8 cellular contexts compared by ENCODE assay signal in genomic region chr3:49358217-49358883, GRCh38. TPM values are rescaled to one million over a fixed set of nuclear protein-coding genes. Genes with fewer than 3 reads are reported as not detected.
DNase-seq lines count a peak whose midpoint lies in the region; ATAC-seq, FAIRE-seq and TF ChIP-seq lines count a peak whose summit lies in the region.

GPX1 (minus strand) TSS chr3:49358353; CDS start chr3:49358278, 75 bp downstream.

- DNase-seq in AG09309 (ENCODE audit: low read depth), result peak; percentile 80
- peak; percentile 89 for DNase-seq in NCI-H446 treated with DMSO at 0.1 percent for 48 hours (lab: John Stamatoyannopoulos, UW)
- peak; percentile 57 for DNase-seq in activated CD4-positive, alpha-beta T cell treated with anti-CD3 and anti-CD28 coated beads for 1 hour
- DNase-seq in chondrocyte (ENCODE audit: low spot score), result peak; percentile 96
- DNase-seq in kidney, result peak; percentile 99
- peak; percentile 56 to 64 for DNase-seq in stimulated activated CD4-positive, alpha-beta T cell treated with anti-CD3 and anti-CD28 coated beads, Interleukin-15, amount 100 ng/mL, for 1 hour (ENCODE audit: low read depth in 1 of 2, low spot score in 1 of 2)

- H3K4me1 Mint-ChIP-seq in chondrocyte (ENCODE audit: low read depth), result peaks cover 51% of the 10 kb centered on the region

- no peak for FAIRE-seq in kidney (lab: Jason Lieb, UNC)

- intact Hi-C loops in kidney (cut with DNase I), result no loop called here

- peaks cover 4 to 33% of the 10 kb centered on the region in 2 donors for H3K36me3 ChIP-seq in kidney (ENCODE audit: control insufficient read depth in 1 of 2, insufficient read depth in 2 of 2, low read length in 2 of 2)

- no peaks in the 10 kb centered on the region for H3K9me3 ChIP-seq in kidney (ENCODE audit: control insufficient read depth in 1 of 2, low read length in 2 of 2)

- H3K4me3 ChIP-seq in AG09309 (ENCODE audit: control insufficient read depth, low read depth, low read length) (peak within 1 kb of the TSS; percentile 68), kidney (ENCODE audit: low read length in 2 of 2) (peak within 1 kb of the TSS; percentile 90 to 98)

- peaks cover 28% of the 10 kb centered on the region for H3K36me3 Mint-ChIP-seq in chondrocyte (ENCODE audit: low read depth)

- no peaks in the 10 kb centered on the region for H3K9me3 Mint-ChIP-seq in chondrocyte (ENCODE audit: low read depth)

- peak within 1 kb of the TSS; percentile 82 for H3K4me3 Mint-ChIP-seq in chondrocyte (ENCODE audit: unreplicated experiment)

- H3K27ac Mint-ChIP-seq in chondrocyte (ENCODE audit: unreplicated experiment), result peak within 1 kb of the TSS; percentile 95

- TF ChIP-seq CTCF in AG09309 (IDR thresholded peaks at IDR 0.05; ENCODE audit: control insufficient read depth, insufficient read depth, low read depth, low read length, missing control alignments) (no peak), chondrocyte (IDR thresholded peaks at IDR 0.05) (no peak), kidney (IDR thresholded peaks at IDR 0.05; ENCODE audit: borderline replicate concordance, extremely low read depth, insufficient read depth) (no peak)

- ATAC-seq in GM19023 (IDR thresholded peaks at IDR 0.05; ENCODE audit: unreplicated experiment) (peak; percentile 89), HG03342 (IDR thresholded peaks at IDR 0.05; ENCODE audit: unreplicated experiment) (peak; percentile 71)

- peaks cover 9 to 16% of the 10 kb centered on the region in 2 donors for H3K4me1 ChIP-seq in kidney (ENCODE audit: control insufficient read depth in 1 of 2, insufficient read depth in 1 of 2, low read depth in 1 of 2, low read length in 2 of 2)

- H3K27me3 Mint-ChIP-seq in chondrocyte (ENCODE audit: low read depth), result no peaks in the 10 kb centered on the region

- H3K27ac ChIP-seq in kidney (ENCODE audit: low read depth in 2 of 2, low read length in 2 of 2), result peak within 1 kb of the TSS; percentile 87 to 89

- H3K9ac ChIP-seq in kidney (ENCODE audit: low read length in 2 of 2), result peak within 1 kb of the TSS; percentile 87 to 92

RNA-seq across cellular contexts. Expression of gene GPX1, which starts in this region (rescaled TPM):
- total RNA-seq in chondrocyte, result 87.9 to 92.6 TPM (median 91.3 TPM) in 3 replicates
- 375 TPM for total RNA-seq in kidney
- polyA plus RNA-seq in kidney (ENCODE audit: insufficient read depth, low read depth, low replicate concordance), result 454 TPM

Comparison
In these comparisons a context has a peak if more than half of its experiments do, and no peak if none do; other contexts are left out.
1. Peak in every context shown above with its lines: DNase-seq, ATAC-seq, H3K4me3 ChIP-seq and H3K27ac ChIP-seq.